In genomic region chr19:28154077-28154476, GRCh38 we compare ENCODE assay signal across 3 cellular contexts.
TF ChIP-seq lines count a peak whose summit lies in the region.

No MANE protein-coding gene starts in this region.

TF ChIP-seq in A549, 52 proteins besides CTCF, POLR2A, EP300 and RAD21:
- TF ChIP-seq SMC3 (IDR thresholded peaks at IDR 0.05) (no peak), RCOR1 (IDR thresholded peaks at IDR 0.05; ENCODE audit: low read depth, low read length) (no peak), PBX3 (IDR thresholded peaks at IDR 0.05) (no peak), SREBF2 (IDR thresholded peaks at IDR 0.05) (no peak), MAFK (IDR thresholded peaks at IDR 0.05; ENCODE audit: partially characterized antibody) (peak; percentile 70), PHF8 (IDR thresholded peaks at IDR 0.05; ENCODE audit: borderline replicate concordance, low read depth) (no peak), MAX (IDR thresholded peaks at IDR 0.05) (no peak), NFE2L2 (conservative IDR thresholded peaks at IDR 0.05; ENCODE audit: low read length) (peak; percentile 64), ZSCAN20 (CRISPR knock-in tag; IDR thresholded peaks at IDR 0.05) (no peak), HDAC2 (IDR thresholded peaks at IDR 0.05) (no peak)
TF ChIP-seq in A549: peak in this region for 2.

TF ChIP-seq in IMR-90, 13 proteins besides CTCF, POLR2A, EP300 and RAD21:
- TF ChIP-seq CHD1 (IDR thresholded peaks at IDR 0.05; ENCODE audit: low read depth, low read length) (no peak), SMC3 (IDR thresholded peaks at IDR 0.05; ENCODE audit: low read depth, low read length) (no peak), RCOR1 (IDR thresholded peaks at IDR 0.05; ENCODE audit: insufficient replicate concordance, low read length) (no peak), CEBPB (IDR thresholded peaks at IDR 0.05; ENCODE audit: low read depth, low read length) (no peak), NFE2L2 (IDR thresholded peaks at IDR 0.05; ENCODE audit: low read depth, low read length) (peak; percentile 25; the same call in 1 of the 2 replicates), MAZ (IDR thresholded peaks at IDR 0.05; ENCODE audit: borderline replicate concordance, low read depth, low read length) (no peak), FOS (IDR thresholded peaks at IDR 0.05; ENCODE audit: low read depth, low read length) (no peak), BHLHE40 (IDR thresholded peaks at IDR 0.05; ENCODE audit: low read depth, low read length) (no peak)

TF ChIP-seq in K562, 482 proteins besides CTCF, POLR2A, EP300 and RAD21:
- TF ChIP-seq FOXK2 (conservative IDR thresholded peaks at IDR 0.05 in 1 of 2, IDR thresholded peaks at IDR 0.05 in 1 of 2; ENCODE audit: low read depth in 2 of 2) (no peak), MAFG (tag; conservative IDR thresholded peaks at IDR 0.05) (0 out of 2 replicates have a peak, but pooled peaks have one; percentile 8)
